8 cellular contexts compared by ENCODE assay signal in genomic region chr1:236141447-236142357, GRCh38. TPM values are rescaled to one million over a fixed set of nuclear protein-coding genes. Genes with fewer than 3 reads are reported as not detected.
DNase-seq lines count a peak whose midpoint lies in the region; ATAC-seq and TF ChIP-seq lines count a peak whose summit lies in the region.

No MANE protein-coding gene starts in this region.

- H3K4me1 ChIP-seq in Peyer's patch, result peaks cover 0 to 30% (median 11%) of the 10 kb centered on the region in 4 donors
- H3K4me1 ChIP-seq in spleen, result peaks cover 8 to 54% (median 33%) of the 10 kb centered on the region in 6 donors

- H3K4me1 Mint-ChIP-seq in chondrocyte (ENCODE audit: low read depth), result peaks cover 17% of the 10 kb centered on the region

- no peaks in the 10 kb centered on the region for H3K9me3 Mint-ChIP-seq in chondrocyte (ENCODE audit: low read depth)

- ATAC-seq in Right ventricle myocardium superior (ENCODE audit: poor library complexity), result peak; percentile 57
- ATAC-seq in Right ventricle myocardium inferior, result no peak
- ATAC-seq in HG02885 (IDR thresholded peaks at IDR 0.05; ENCODE audit: poor library complexity, unreplicated experiment), result peak; percentile 27
- ATAC-seq in HG02840 (IDR thresholded peaks at IDR 0.05; ENCODE audit: low FRiP score, unreplicated experiment), result no peak

- TF ChIP-seq POLR2A in Peyer's patch (IDR thresholded peaks at IDR 0.05), result no peak
- no peak for TF ChIP-seq POLR2A in spleen (IDR thresholded peaks at IDR 0.05)

- no peaks in the 10 kb centered on the region for H3K9me3 ChIP-seq in Peyer's patch
- H3K9me3 ChIP-seq in spleen, result no peaks in the 10 kb centered on the region

- peak overlapping the region; percentile 36 for H3K27ac Mint-ChIP-seq in chondrocyte (ENCODE audit: unreplicated experiment)

- no peaks in the 10 kb centered on the region for H3K27me3 ChIP-seq in Peyer's patch
- H3K27me3 ChIP-seq in kidney epithelial cell (ENCODE audit: control insufficient read depth, insufficient read depth, low read length), result peaks cover 26% of the 10 kb centered on the region
- peaks cover 0 to 48% (median 14%) of the 10 kb centered on the region in 7 donors for H3K27me3 ChIP-seq in spleen (replicated peaks in 1 of 7)

- DNase-seq in Right ventricle myocardium superior (no peak), Right ventricle myocardium inferior (ENCODE audit: missing footprints) (no peak), Peyer's patch (peak in 2 of 3 donors; percentile 63 to 66), chondrocyte (ENCODE audit: low spot score) (no peak), kidney epithelial cell (ENCODE audit: low read depth) (no peak), spleen (peak; percentile 82)

- intact Hi-C loops in Right ventricle myocardium superior (cut with DNase I), result no loop called here
- intact Hi-C loops in Right ventricle myocardium inferior (cut with DNase I), result loop anchor here (10.0 kb wide), 1 partner anchor 143 kb away; the partner anchor contains the start of gene ERO1B
- intact Hi-C loops in spleen (cut with DNase I; ENCODE audit: low total_unique reads), result loop anchor here (10.0 kb wide), 1 partner anchor 143 kb away; the partner anchor contains the start of gene ERO1B

- H3K4me3 Mint-ChIP-seq in chondrocyte (ENCODE audit: unreplicated experiment), result peak overlapping the region; percentile 74

- TF ChIP-seq CTCF in Peyer's patch (IDR thresholded peaks at IDR 0.05), result no peak
- TF ChIP-seq CTCF in chondrocyte (IDR thresholded peaks at IDR 0.05), result peak; percentile 26
- TF ChIP-seq CTCF in kidney epithelial cell (IDR thresholded peaks at IDR 0.05; ENCODE audit: insufficient read depth, low read length, poor library complexity, severe bottlenecking), result no peak
- TF ChIP-seq CTCF in spleen (IDR thresholded peaks at IDR 0.05 in 8 of 11, conservative IDR thresholded peaks at IDR 0.05 in 3 of 11), result no peak

- peaks cover 31% of the 10 kb centered on the region for H3K27me3 Mint-ChIP-seq in chondrocyte (ENCODE audit: low read depth)

- H3K27ac ChIP-seq in Peyer's patch (peak overlapping the region in 2 of 4 donors; percentile 25 to 55), spleen (peak overlapping the region in 2 of 8 donors; percentile 48 to 83)

- H3K36me3 ChIP-seq in Peyer's patch, result no peaks in the 10 kb centered on the region
- no peaks in the 10 kb centered on the region for H3K36me3 ChIP-seq in kidney epithelial cell (ENCODE audit: control insufficient read depth, insufficient read depth, low read length)
- H3K36me3 ChIP-seq in spleen, result no peaks in the 10 kb centered on the region

- peak overlapping the region; percentile 65 to 91 (median 72) for H3K4me3 ChIP-seq in Peyer's patch
- peak overlapping the region; percentile 53 for H3K4me3 ChIP-seq in kidney epithelial cell (ENCODE audit: low read depth, low read length)
- peak overlapping the region; percentile 47 to 94 (median 76) for H3K4me3 ChIP-seq in spleen

- WGBS in spleen, 5 donors, result 1 to 2% (median 1%) methylated on average over 49 to 83 of the region's 83 CpGs

- H3K36me3 Mint-ChIP-seq in chondrocyte (ENCODE audit: low read depth), result no peaks in the 10 kb centered on the region

RNA-seq across cellular contexts. Expression of gene GPR137B, which starts 0.6 kb away (rescaled TPM):
- total RNA-seq in Right ventricle myocardium superior, result 27.5 TPM
- total RNA-seq in Right ventricle myocardium inferior, result 32.0 TPM
- total RNA-seq in Peyer's patch, result 10 to 100 TPM; 13.4 to 37.1 (median 23.0) TPM
- 12.2 to 13.4 TPM (median 13.1 TPM) in 3 replicates for total RNA-seq in chondrocyte
- 26.8 and 27.7 TPM in 2 replicates for total RNA-seq in kidney epithelial cell
- 10 to 100 TPM; 27.9 to 54.8 (median 41.0) TPM for total RNA-seq in spleen
- 1 to 10 TPM; 5.2 to 9.3 (median 7.2) TPM for polyA plus RNA-seq in spleen

Comparison
In these comparisons a context has a peak if more than half of its experiments do, and no peak if none do; other contexts are left out.
1. ATAC-seq: peak in Right ventricle myocardium superior (single experiment) and HG02885 (single experiment); none in Right ventricle myocardium inferior (single experiment) and HG02840 (single experiment).
2. DNase-seq: peak in Peyer's patch (2 of 3) and spleen (single experiment); none in Right ventricle myocardium superior (single experiment), Right ventricle myocardium inferior (single experiment), chondrocyte (single experiment) and kidney epithelial cell (single experiment).
3. Peak in every context shown above with its lines, with median percentiles within 50 percentile points of each other: H3K4me3 ChIP-seq.